ENCODE assay signal across 9 cellular contexts in genomic region chr9:131310833-131311554, GRCh38. TPM values are rescaled to one million over a fixed set of nuclear protein-coding genes. Genes with fewer than 3 reads are reported as not detected.
DNase-seq lines count a peak whose midpoint lies in the region; ATAC-seq and TF ChIP-seq lines count a peak whose summit lies in the region.
"Had no signal": no experiment of that assay in that cellular context is flagged by ENCODE, and none has a peak within 500 bp of the region (broad histone marks: within the 10 kb centered on the region; RNA-seq: fewer than 3 reads in every experiment).

No MANE protein-coding gene starts in this region.

- peak overlapping the region in 2 of 12 donors; percentile 8 to 21 for H3K4me3 ChIP-seq in heart left ventricle

- POLR2A ChIA-PET in RWPE1 (lab: Yijun Ruan, JAX; ENCODE audit: low non-redundant PET) = no interaction called here

- H3K36me3 ChIP-seq in KOPT-K1 (ENCODE audit: insufficient read depth, low read length) (no peaks in the 10 kb centered on the region), heart left ventricle (peaks cover 0 to 7% (median 0%) of the 10 kb centered on the region in 9 donors)

- no peak for TF ChIP-seq POLR2A in heart left ventricle (IDR thresholded peaks at IDR 0.05)

- intact Hi-C loops in heart left ventricle (cut with DNase I) = loop anchor here in 1 of 10 donors (5.0 kb wide), 1 partner anchor 34 kb away; the partner anchor contains the start of gene FAM78A

- H3K27me3 ChIP-seq in heart left ventricle = no peaks in the 10 kb centered on the region

- peak; percentile 78 for DNase-seq in activated CD8-positive, alpha-beta memory T cell treated with anti-CD3 and anti-CD28 coated beads for 24 hours
- DNase-seq in heart left ventricle (peak in 1 of 5 donors; percentile 68), 8988T (no peak), NCI-H2227 treated with DMSO at 0.1 percent for 48 hours (lab: John Stamatoyannopoulos, UW) (no peak), NCI-H1436 (lab: John Stamatoyannopoulos, UW) (no peak), RWPE1 (ENCODE audit: low spot score) (no peak)
- peak; percentile 30 to 42 for DNase-seq in stimulated activated CD8-positive, alpha-beta memory T cell treated with anti-CD3 and anti-CD28 coated beads, Interleukin-2, amount 100 ng/mL, for 48 hours (ENCODE audit: low read depth in 2 of 2)

- no peaks in the 10 kb centered on the region for H3K9me3 ChIP-seq in KOPT-K1 (ENCODE audit: insufficient read depth, low read length, poor library complexity, severe bottlenecking)
- no peaks in the 10 kb centered on the region for H3K9me3 ChIP-seq in heart left ventricle

- 8 to 11% (median 9%) methylated on average over 18 to 20 of the region's 20 CpGs for WGBS in heart left ventricle, 4 donors

- H3K27ac ChIP-seq in KOPT-K1 (ENCODE audit: low read depth, low read length, poor library complexity, severe bottlenecking) = peak overlapping the region; percentile 54
- H3K27ac ChIP-seq in heart left ventricle = peak overlapping the region in 11 of 12 donors; percentile 3 to 86 (median 33)
- no peak overlapping the region for H3K27ac ChIP-seq in RWPE1

- H3K4me1 ChIP-seq in heart left ventricle = peaks cover 0 to 31% (median 12%) of the 10 kb centered on the region in 12 donors

- ATAC-seq in heart left ventricle = peak; percentile 60 to 67 (median 64)
- ATAC-seq: left colon had no signal

- TF ChIP-seq CTCF in heart left ventricle (IDR thresholded peaks at IDR 0.05) = peak in 1 of 12 donors; percentile 13
- TF ChIP-seq CTCF in RWPE1 (conservative IDR thresholded peaks at IDR 0.05; ENCODE audit: low read depth) = no peak

- CTCF ChIA-PET in RWPE1 (lab: Yijun Ruan, JAX) = interaction anchor here (0.9 kb wide), 1 partner anchor 25 kb away, joined by 3 read pairs; no protein-coding TSS in a partner anchor

RNA-seq across cellular contexts. Expression of gene PLPP7, which starts 21.5 kb away (rescaled TPM):
- total RNA-seq in heart left ventricle = 100 to 1,000 TPM in 6 of 9 donors, 10 to 100 TPM in 3; 78.8 to 293 (median 109) TPM
- 100 to 1,000 TPM in 1 of 2 donors, 10 to 100 TPM in 1; 56.1 to 166 TPM for polyA plus RNA-seq in heart left ventricle

RNA-seq across cellular contexts. Expression of gene FAM78A, which starts 34.7 kb away (rescaled TPM):
- 10 to 100 TPM; 24.8 to 36.0 (median 33.4) TPM for total RNA-seq in heart left ventricle
- 10 to 100 TPM; 13.6 to 37.9 TPM for polyA plus RNA-seq in heart left ventricle

Comparison
In these comparisons a context has a peak if more than half of its experiments do, and no peak if none do; other contexts are left out.
1. DNase-seq: peak in activated CD8-positive, alpha-beta memory T cell treated with anti-CD3 and anti-CD28 coated beads for 24 hours (single experiment) and stimulated activated CD8-positive, alpha-beta memory T cell treated with anti-CD3 and anti-CD28 coated beads, Interleukin-2, amount 100 ng/mL, for 48 hours (2 of 2); none in 8988T (single experiment), NCI-H2227 treated with DMSO at 0.1 percent for 48 hours (single experiment), NCI-H1436 (single experiment) and RWPE1 (single experiment).